10 cellular contexts compared by ENCODE assay signal in the genomic region with DNA sequence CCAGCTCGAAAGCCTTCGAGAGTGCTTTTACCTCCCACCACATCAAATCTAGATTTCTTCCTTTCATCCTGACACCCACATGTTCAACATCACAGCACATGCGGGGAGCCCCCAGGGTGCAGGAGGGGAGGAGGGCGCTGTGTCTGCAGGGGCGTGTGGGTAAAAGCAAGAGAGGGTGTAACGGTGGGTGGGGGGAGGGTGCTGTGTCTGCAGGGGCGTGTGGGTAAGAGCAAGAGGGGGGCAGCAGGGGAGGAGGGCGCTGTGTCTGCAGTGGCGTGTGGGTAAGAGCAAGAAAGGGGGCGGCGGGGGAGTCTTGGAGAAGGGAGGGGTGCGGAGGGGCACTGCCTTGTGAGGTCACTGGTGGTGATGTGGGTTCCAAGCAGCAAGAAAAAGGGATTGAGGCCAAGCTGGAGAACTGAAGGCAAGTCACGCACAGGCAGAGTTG. TPM values are rescaled to one million over a fixed set of nuclear protein-coding genes. Genes with fewer than 3 reads are reported as not detected.
DNase-seq lines count a peak whose midpoint lies in the region; ATAC-seq, FAIRE-seq and TF ChIP-seq lines count a peak whose summit lies in the region.
"Had no signal": no experiment of that assay in that cellular context is flagged by ENCODE, and none has a peak within 500 bp of the region (broad histone marks: within the 10 kb centered on the region; RNA-seq: fewer than 3 reads in every experiment).

No MANE protein-coding gene starts in this region.

- peaks cover 10% of the 10 kb centered on the region for H3K4me1 ChIP-seq in mesenchymal stem cell (ENCODE audit: control insufficient read depth, insufficient read depth, low read depth, low read length)
- peaks cover 26% of the 10 kb centered on the region for H3K4me1 ChIP-seq in stomach smooth muscle (ENCODE audit: control insufficient read depth, insufficient read depth, low read length)
- peaks cover 9% of the 10 kb centered on the region; the same call in 1 of the 2 replicates for H3K4me1 ChIP-seq in HepG2 (ENCODE audit: insufficient read depth, low read length)

- no peak for TF ChIP-seq RAD21 in HepG2 (CRISPR knock-in tag; IDR thresholded peaks at IDR 0.05)

- no peak for TF ChIP-seq POLR2A in HepG2 (IDR thresholded peaks at IDR 0.05; ENCODE audit: insufficient read depth in 1 of 2, low read depth in 2 of 2, low read length in 2 of 2)

- intact Hi-C loops in HepG2 (cut with micrococcal nuclease; ENCODE audit: unreplicated experiment), result loop anchor here (1.0 kb wide), 1 partner anchor 25 kb away; no protein-coding TSS in a partner anchor

- POLR2A ChIA-PET in T-cell (lab: Charles Lee) (interaction anchor here in 1 of 2 donors (0.6 kb wide), 1 partner anchor 73 kb away, joined by 3 read pairs; no protein-coding TSS in a partner anchor), HepG2 (lab: Yijun Ruan, JAX) (no interaction called here)

- H3K4me3 ChIP-seq in mesenchymal stem cell (ENCODE audit: insufficient read depth in 1 of 2, low read depth in 1 of 2, low read length in 2 of 2) (no peak overlapping the region), stomach smooth muscle (ENCODE audit: low read length in 2 of 2) (peak overlapping the region; percentile 14 to 62), HepG2 (replicated peaks in 1 of 3; ENCODE audit: insufficient read depth in 1 of 3, low read depth in 2 of 3, low read length in 3 of 3) (no peak overlapping the region)
- H3K4me3 ChIP-seq: cardiac muscle cell had no signal

- H2BK12ac ChIP-seq in mesenchymal stem cell (ENCODE audit: low read length in 2 of 2), result no peak overlapping the region

- CTCF ChIA-PET in T-cell (lab: Charles Lee) (no interaction called here), HepG2 (lab: Yijun Ruan, JAX; ENCODE audit: low intra/inter-chr PET ratio, low total read pairs) (no interaction called here)
- CTCF ChIA-PET in activated naive CD4-positive, alpha-beta T cell treated with anti-CD3 and anti-CD28 coated beads, Interleukin-2, amount 10 ng/mL, durations not matched to agents 7 days and 5 days (lab: Charles Lee), result no interaction called here

- TF ChIP-seq EP300 in HepG2 (IDR thresholded peaks at IDR 0.05; ENCODE audit: low read depth in 2 of 2, low read length in 2 of 2) (no peak), HepG2 (CRISPR knock-in tag; IDR thresholded peaks at IDR 0.05; ENCODE audit: borderline replicate concordance) (no peak)

- H3K79me2 ChIP-seq in HepG2 (ENCODE audit: insufficient read depth, low read length), result peaks cover 36% of the 10 kb centered on the region

- H3K27me3 ChIP-seq in mesenchymal stem cell (ENCODE audit: control insufficient read depth in 1 of 2, insufficient read depth in 1 of 2, low read length in 2 of 2) (no peaks in the 10 kb centered on the region), stomach smooth muscle (ENCODE audit: control insufficient read depth in 1 of 2, insufficient read depth in 2 of 2, low read length in 2 of 2) (no peaks in the 10 kb centered on the region), HepG2 (ENCODE audit: control insufficient read depth in 1 of 2, insufficient read depth in 2 of 2, low read length in 2 of 2) (no peaks in the 10 kb centered on the region)
- H3K27me3 ChIP-seq: cardiac muscle cell had no signal

- peak overlapping the region; percentile 13 to 68 (median 25) for H3K4me3 Mint-ChIP-seq in T-cell
- H3K4me3 Mint-ChIP-seq in activated naive CD4-positive, alpha-beta T cell treated with anti-CD3 and anti-CD28 coated beads, Interleukin-2, amount 10 ng/mL, durations not matched to agents 7 days and 5 days, result no peak overlapping the region

- WGBS in mesenchymal stem cell, result 79% methylated on average over 12 of the region's 13 CpGs
- WGBS in HepG2 (ENCODE audit: low lambda C conversion rate), result 96% methylated on average over 13 of the region's 13 CpGs

- no peak overlapping the region for H4K91ac ChIP-seq in mesenchymal stem cell (ENCODE audit: low read length)

- no peak overlapping the region for H4K8ac ChIP-seq in mesenchymal stem cell (ENCODE audit: low read length)

- no peak overlapping the region for H2AFZ ChIP-seq in mesenchymal stem cell (ENCODE audit: low read depth, low read length)
- no peak overlapping the region for H2AFZ ChIP-seq in HepG2 (ENCODE audit: low read length)

- peak; percentile 76 to 93 (median 83) for ATAC-seq in T-cell (replicated peaks in 1 of 4)
- no peak for ATAC-seq in HepG2

- peaks cover 40 to 41% (median 40%) of the 10 kb centered on the region in 3 donors for H3K4me1 Mint-ChIP-seq in T-cell
- H3K4me1 Mint-ChIP-seq in activated naive CD4-positive, alpha-beta T cell treated with anti-CD3 and anti-CD28 coated beads, Interleukin-2, amount 10 ng/mL, durations not matched to agents 7 days and 5 days, result peaks cover 54% of the 10 kb centered on the region

- H3K9ac ChIP-seq in mesenchymal stem cell (ENCODE audit: low read length), result peak overlapping the region; percentile 63
- H3K9ac ChIP-seq in stomach smooth muscle (ENCODE audit: low read length in 2 of 2), result no peak overlapping the region
- H3K9ac ChIP-seq in HepG2 (ENCODE audit: insufficient read depth, low read depth, low read length), result no peak overlapping the region

- H3K18ac ChIP-seq in mesenchymal stem cell (ENCODE audit: low read depth in 1 of 2, low read length in 2 of 2), result no peak overlapping the region

- H2BK120ac ChIP-seq in mesenchymal stem cell (ENCODE audit: low read depth, low read length), result no peak overlapping the region

- H3K9me3 Mint-ChIP-seq in T-cell, result peaks cover 0 to 2% (median 0%) of the 10 kb centered on the region in 3 donors
- peaks cover 9% of the 10 kb centered on the region for H3K9me3 Mint-ChIP-seq in activated naive CD4-positive, alpha-beta T cell treated with anti-CD3 and anti-CD28 coated beads, Interleukin-2, amount 10 ng/mL, durations not matched to agents 7 days and 5 days

- BruUV-seq in HepG2 (replicated peaks; lab: Mats Ljungman, UMichigan), result no TSS peak

- peaks cover 5% of the 10 kb centered on the region for H3K36me3 Mint-ChIP-seq in T-cell
- H3K36me3 Mint-ChIP-seq in activated naive CD4-positive, alpha-beta T cell treated with anti-CD3 and anti-CD28 coated beads, Interleukin-2, amount 10 ng/mL, durations not matched to agents 7 days and 5 days, result peaks cover 8% of the 10 kb centered on the region

- H2AK5ac ChIP-seq in mesenchymal stem cell (ENCODE audit: low read length, severe bottlenecking), result no peak overlapping the region

- H3K9me3 ChIP-seq in mesenchymal stem cell (ENCODE audit: control insufficient read depth, low read length) (no peaks in the 10 kb centered on the region), stomach smooth muscle (ENCODE audit: control insufficient read depth in 2 of 2, low read length in 2 of 2) (no peaks in the 10 kb centered on the region), HepG2 (ENCODE audit: low read length) (no peaks in the 10 kb centered on the region)

- no peak overlapping the region for H3K23ac ChIP-seq in mesenchymal stem cell (ENCODE audit: low read length in 2 of 2)

- H3K4ac ChIP-seq in mesenchymal stem cell (ENCODE audit: low read depth in 1 of 2, low read length in 2 of 2), result no peak overlapping the region

- H3K79me1 ChIP-seq in mesenchymal stem cell (replicated peaks; ENCODE audit: low read length, poor library complexity, severe bottlenecking), result peaks cover 19% of the 10 kb centered on the region

- no peak overlapping the region for H3K14ac ChIP-seq in mesenchymal stem cell (ENCODE audit: low read length in 2 of 2)

- no peaks in the 10 kb centered on the region for H3K27me3 Mint-ChIP-seq in T-cell
- peaks cover 4% of the 10 kb centered on the region for H3K27me3 Mint-ChIP-seq in activated naive CD4-positive, alpha-beta T cell treated with anti-CD3 and anti-CD28 coated beads, Interleukin-2, amount 10 ng/mL, durations not matched to agents 7 days and 5 days

- H3K36me3 ChIP-seq in mesenchymal stem cell (ENCODE audit: control insufficient read depth in 1 of 2, insufficient read depth in 2 of 2, low read depth in 1 of 2, low read length in 2 of 2), result peaks cover 3% of the 10 kb centered on the region in 2 experiments
- H3K36me3 ChIP-seq in stomach smooth muscle (ENCODE audit: control insufficient read depth in 2 of 2, insufficient read depth in 2 of 2, low read length in 2 of 2), result no peaks in the 10 kb centered on the region
- H3K36me3 ChIP-seq in HepG2 (replicated peaks in 1 of 2; ENCODE audit: control insufficient read depth in 1 of 2, insufficient read depth in 2 of 2, low read length in 2 of 2), result peaks cover 0 to 4% of the 10 kb centered on the region in 2 experiments; a peak in 2 of 5 replicates
- H3K36me3 ChIP-seq: cardiac muscle cell had no signal

- TF ChIP-seq CTCF in HepG2 (CRISPR knock-in tag; IDR thresholded peaks at IDR 0.05), result no peak

- H2BK5ac ChIP-seq in mesenchymal stem cell (ENCODE audit: low read depth, low read length, poor library complexity, severe bottlenecking), result no peak overlapping the region

- FAIRE-seq in HepG2 (lab: Jason Lieb, UNC), result no peak

- H3K27ac ChIP-seq in mesenchymal stem cell (ENCODE audit: low read length, poor library complexity, severe bottlenecking) (no peak overlapping the region), stomach smooth muscle (ENCODE audit: low read length) (peak overlapping the region; percentile 46), HepG2 (ENCODE audit: extremely low read length, insufficient read depth, low read length) (no peak overlapping the region)
- H3K27ac ChIP-seq: cardiac muscle cell had no signal

- no peak overlapping the region for H2BK15ac ChIP-seq in mesenchymal stem cell (ENCODE audit: low read depth, poor library complexity, severe bottlenecking)

- DNase-seq in T-cell, result peak in 32 of 34 experiments; percentile 13 to 78 (median 55)
- peak; percentile 43 for DNase-seq in activated naive CD4-positive, alpha-beta T cell treated with anti-CD3 and anti-CD28 coated beads, Interleukin-2, amount 10 ng/mL, durations not matched to agents 7 days and 5 days
- DNase-seq in mesenchymal stem cell, result no peak
- no peak for DNase-seq in NCI-H2029 (lab: John Stamatoyannopoulos, UW)
- DNase-seq in HepG2 (ENCODE audit: low spot score), result no peak
- DNase-seq in NCI-H748 treated with DMSO at 0.1 percent for 48 hours (lab: John Stamatoyannopoulos, UW), result no peak
- DNase-seq: NCI-H1694, SW 1271 had no signal

- no peak overlapping the region for H3K27ac Mint-ChIP-seq in T-cell
- peak overlapping the region; percentile 37 for H3K27ac Mint-ChIP-seq in activated naive CD4-positive, alpha-beta T cell treated with anti-CD3 and anti-CD28 coated beads, Interleukin-2, amount 10 ng/mL, durations not matched to agents 7 days and 5 days

- H4K20me1 ChIP-seq in HepG2 (ENCODE audit: insufficient read depth, low read length), result 0 out of 2 replicates have a peak, but pooled peaks cover 9% of the 10 kb centered on the region

- no peak overlapping the region for H3K4me2 ChIP-seq in mesenchymal stem cell (ENCODE audit: low read length, poor library complexity, severe bottlenecking)
- no peak overlapping the region for H3K4me2 ChIP-seq in HepG2 (ENCODE audit: low read depth, low read length)

- in situ Hi-C loops in HepG2 (cut with HindIII; ENCODE audit: extremely low pct_ligation_motif_present, low pct_unique_long_range_greater_than_20kb), result no loop called here

RNA-seq across cellular contexts. Expression of gene ADCY9, which starts 34.6 kb away (rescaled TPM):
- 10 to 100 TPM in 4 of 5 donors, 1 to 10 TPM in 1; 7.9 to 15.7 (median 11.6) TPM for total RNA-seq in T-cell
- 20.7 TPM for polyA plus RNA-seq in mesenchymal stem cell (2013, experiment 1 of 2)
- polyA plus RNA-seq in mesenchymal stem cell (2013, experiment 2 of 2), result 20.1 TPM
- 9.6 and 11.2 TPM in 2 replicates for total RNA-seq in HepG2 (2016; rRNA removed; fragmentation: Illumina TruSeq; extraction: Trizol)
- 6.9 and 7.1 TPM in 2 replicates for total RNA-seq in HepG2 (2016; cell fraction: cytosol; rRNA removed; fragmentation: Illumina TruSeq; extraction: Trizol; ENCODE audit: low read depth)
- 7.0 and 12.1 TPM in 2 replicates for total RNA-seq in HepG2 (2016; cell fraction: insoluble cytoplasmic fraction; rRNA removed; fragmentation: Illumina TruSeq; extraction: Trizol)
- 4.4 and 4.6 TPM in 2 replicates for total RNA-seq in HepG2 (2016; cell fraction: membrane; rRNA removed; fragmentation: Illumina TruSeq; extraction: Trizol)
- total RNA-seq in HepG2 (2016; cell fraction: nucleus; rRNA removed; fragmentation: Illumina TruSeq; extraction: Trizol), result 15.9 and 17.5 TPM in 2 replicates
- polyA plus RNA-seq in HepG2 (2011; rRNA removed), result 13.6 and 13.9 TPM in 2 replicates
- 15.9 and 17.7 TPM in 2 replicates for polyA plus RNA-seq in HepG2 (2011; cell fraction: cytosol; rRNA removed)
- polyA plus RNA-seq in HepG2 (2011; cell fraction: nucleus; rRNA removed), result 26.9 and 30.6 TPM in 2 replicates
- polyA plus RNA-seq in HepG2 (2012), result 15.9 and 19.6 TPM in 2 replicates
- 0.63 and 1.1 TPM in 2 replicates for polyA plus RNA-seq in HepG2 (2016; cell fraction: cytosol; fragmentation: Illumina TruSeq; extraction: Trizol; ENCODE audit: low read depth)
- polyA plus RNA-seq in HepG2 (2016; cell fraction: insoluble cytoplasmic fraction; fragmentation: Illumina TruSeq; extraction: Trizol; ENCODE audit: low read depth), result 5.6 and 8.0 TPM in 2 replicates
- 2.0 and 2.1 TPM in 2 replicates for polyA plus RNA-seq in HepG2 (2016; cell fraction: membrane; fragmentation: Illumina TruSeq; extraction: Trizol; ENCODE audit: low read depth)
- polyA plus RNA-seq in HepG2 (2016; cell fraction: nucleus; fragmentation: Illumina TruSeq; extraction: Trizol; ENCODE audit: insufficient read depth, low read depth), result 16.3 and 17.4 TPM in 2 replicates
- polyA minus RNA-seq in HepG2 (2011; rRNA and poly(A)+ RNA removed; ENCODE audit: low replicate concordance), result 21.8 and 108 TPM in 2 replicates
- 53.6 and 62.1 TPM in 2 replicates for polyA minus RNA-seq in HepG2 (2011; cell fraction: cytosol; rRNA and poly(A)+ RNA removed)
- polyA minus RNA-seq in HepG2 (2011; cell fraction: nucleus; rRNA and poly(A)+ RNA removed), result 33.7 and 36.4 TPM in 2 replicates

Comparison
In these comparisons a context has a peak if more than half of its experiments do, and no peak if none do; other contexts are left out.
1. DNase-seq: peak in T-cell (32 of 34) and activated naive CD4-positive, alpha-beta T cell treated with anti-CD3 and anti-CD28 coated beads, Interleukin-2, amount 10 ng/mL, durations not matched to agents 7 days and 5 days (single experiment); none in mesenchymal stem cell (single experiment), NCI-H2029 (single experiment), HepG2 (single experiment) and NCI-H748 treated with DMSO at 0.1 percent for 48 hours (single experiment).
2. H3K4me3 ChIP-seq: peak in stomach smooth muscle (2 of 2); none in mesenchymal stem cell (0 of 2) and HepG2 (0 of 3).